In genomic region chr13:30880151-30880551, GRCh38 we compare ENCODE assay signal across 18 cellular contexts. TPM values are rescaled to one million over a fixed set of nuclear protein-coding genes. Genes with fewer than 3 reads are reported as not detected.
A peak's percentile ranks its signal among the peaks of the same experiment; 100 is the strongest.
DNase-seq lines count a peak whose midpoint lies in the region; ATAC-seq and TF ChIP-seq lines count a peak whose summit lies in the region.
"Had no signal": no experiment of that assay in that cellular context is flagged by ENCODE, and none has a peak within 500 bp of the region (broad histone marks: within the 10 kb centered on the region; RNA-seq: fewer than 3 reads in every experiment).

No MANE protein-coding gene starts in this region.

- CTCF ChIA-PET in WTC11 (lab: Charles Lee), result interaction anchor here (1.3 to 1.8 kb wide), 2 partner anchors 12 to 14 kb away, joined by 4 to 11 read pairs; no protein-coding TSS in a partner anchor
- CTCF ChIA-PET in HEK293T (lab: Yijun Ruan, JAX), result no interaction called here

- H3K36me3 ChIP-seq in brain microvascular endothelial cell (replicated peaks), result no peaks in the 10 kb centered on the region
- no peaks in the 10 kb centered on the region for H3K36me3 ChIP-seq in right atrium auricular region
- no peaks in the 10 kb centered on the region for H3K36me3 ChIP-seq in sigmoid colon
- H3K36me3 ChIP-seq: MG63 had no signal

- TF ChIP-seq CTCF in AG10803 (conservative IDR thresholded peaks at IDR 0.05; ENCODE audit: low read length) (no peak), brain microvascular endothelial cell (IDR thresholded peaks at IDR 0.05; ENCODE audit: low read depth, low read length, missing control alignments) (no peak), right atrium auricular region (IDR thresholded peaks at IDR 0.05) (no peak), sigmoid colon (IDR thresholded peaks at IDR 0.05) (no peak), WTC11 (IDR thresholded peaks at IDR 0.05) (no peak)

- H3K9me3 ChIP-seq in right atrium auricular region (no peaks in the 10 kb centered on the region), sigmoid colon (no peaks in the 10 kb centered on the region)

- H3K4me3 ChIP-seq in AG10803 (ENCODE audit: low read length) (no peak overlapping the region), brain microvascular endothelial cell (ENCODE audit: low read depth, low read length) (no peak overlapping the region), right atrium auricular region (no peak overlapping the region), sigmoid colon (no peak overlapping the region)
- H3K4me3 ChIP-seq: MG63 had no signal

- H3K27ac Mint-ChIP-seq in WTC11, result no peak overlapping the region
- H3K27ac Mint-ChIP-seq: effector memory CD8-positive, alpha-beta T cell had no signal

- H3K27me3 Mint-ChIP-seq in WTC11 (ENCODE audit: low read depth), result no peaks in the 10 kb centered on the region; the same call in 1 of the 2 replicates

- DNase-seq in AG10803 (ENCODE audit: low read depth), result peak; percentile 71
- DNase-seq in brain microvascular endothelial cell, result peak; percentile 16
- no peak for DNase-seq in right atrium auricular region (ENCODE audit: low spot score)
- no peak for DNase-seq in sigmoid colon
- no peak for DNase-seq in WTC11 (ENCODE audit: low spot score)
- no peak for DNase-seq in stimulated activated CD4-positive, alpha-beta T cell treated with anti-CD3 and anti-CD28 coated beads, Interleukin-1b, Interleukin-23, amount 100 ng/mL, for 48 hours
- DNase-seq in HEK293T (ENCODE audit: extremely low spot score), result no peak
- DNase-seq: activated CD4-positive, alpha-beta T cell treated with anti-CD3 and anti-CD28 coated beads, Interleukin-2, amount 50 U/mL, for 1 hour; activated T-cell treated with anti-CD3 and anti-CD28 coated beads, Interleukin-2, amount 50 U/mL, for 4 hours; anterior cingulate cortex; effector memory CD8-positive, alpha-beta T cell; NCI-H2081 treated with DMSO at 0.1 percent for 48 hours; substantia nigra; T-helper 9 cell had no signal

- WGBS in sigmoid colon, 2 donors, result 86 to 88% methylated on average over 2 of the region's 2 CpGs

- no peak for TF ChIP-seq POLR2A in sigmoid colon (IDR thresholded peaks at IDR 0.05)

- peaks cover 13% of the 10 kb centered on the region for H3K9me3 Mint-ChIP-seq in WTC11
- H3K9me3 Mint-ChIP-seq: effector memory CD8-positive, alpha-beta T cell had no signal

- no peaks in the 10 kb centered on the region for H3K27me3 ChIP-seq in brain microvascular endothelial cell (replicated peaks)
- no peaks in the 10 kb centered on the region for H3K27me3 ChIP-seq in right atrium auricular region
- no peaks in the 10 kb centered on the region for H3K27me3 ChIP-seq in sigmoid colon
- H3K27me3 ChIP-seq: MG63 had no signal

- in situ Hi-C loops in brain microvascular endothelial cell (cut with HindIII; ENCODE audit: low pct_ligation_motif_present, low sequenced_read_pairs), result no loop called here

- H3K36me3 Mint-ChIP-seq in WTC11, result peaks cover 17% of the 10 kb centered on the region

- H3K4me1 ChIP-seq in right atrium auricular region (peaks cover 0 to 8% of the 10 kb centered on the region in 2 donors), sigmoid colon (peaks cover 0 to 29% (median 18%) of the 10 kb centered on the region in 4 donors)

- POLR2A ChIA-PET in WTC11 (lab: Charles Lee), result no interaction called here
- POLR2A ChIA-PET in HEK293T (lab: Yijun Ruan, JAX), result no interaction called here

- TF ChIP-seq EP300 in sigmoid colon (IDR thresholded peaks at IDR 0.05), result no peak

- intact Hi-C loops in sigmoid colon (cut with DNase I), result no loop called here

- no peak for ATAC-seq in WTC11
- no peak for ATAC-seq in HG02970 (IDR thresholded peaks at IDR 0.05; ENCODE audit: low FRiP score, unreplicated experiment)
- ATAC-seq: activated T-cell treated with anti-CD3 and anti-CD28 coated beads, Interleukin-2, amount 50 U/mL, for 4 hours; effector memory CD8-positive, alpha-beta T cell; HCT116 had no signal

- H3K27ac ChIP-seq in brain microvascular endothelial cell (peak overlapping the region; percentile 81), right atrium auricular region (peak overlapping the region; percentile 59 to 76), sigmoid colon (peak overlapping the region; percentile 10 to 74 (median 50))

- peaks cover 12% of the 10 kb centered on the region for H3K4me1 Mint-ChIP-seq in WTC11

- no peak overlapping the region for H3K4me3 Mint-ChIP-seq in WTC11
- H3K4me3 Mint-ChIP-seq: activated T-cell treated with anti-CD3 and anti-CD28 coated beads, Interleukin-2, amount 50 U/mL, for 4 hours; effector memory CD8-positive, alpha-beta T cell had no signal

TF ChIP-seq in WTC11, 78 proteins besides CTCF, POLR2A, EP300 and RAD21 (continues in another document):
- TF ChIP-seq PREB (CRISPR knock-in tag; IDR thresholded peaks at IDR 0.05; ENCODE audit: borderline replicate concordance), result no peak

TF ChIP-seq in HEK293T, 16 proteins besides CTCF, POLR2A, EP300 and RAD21:
- TF ChIP-seq FOXM1 (IDR thresholded peaks at IDR 0.05; ENCODE audit: borderline replicate concordance) (no peak), NFRKB (IDR thresholded peaks at IDR 0.05) (no peak), ELF4 (IDR thresholded peaks at IDR 0.05) (no peak)

RNA-seq across cellular contexts. Expression of gene MEDAG, which starts 25.9 kb away (rescaled TPM):
- total RNA-seq in right atrium auricular region (10 to 100 TPM; 37.4 to 42.4 TPM), sigmoid colon (10 to 100 TPM; 14.3 to 42.1 (median 20.1) TPM), WTC11 (2021) (1.9 to 2.4 TPM (median 2.1 TPM) in 3 replicates)
- 10 to 100 TPM in 1 of 3 donors, 1 to 10 TPM in 2; 1.4 to 18.0 (median 5.0) TPM for polyA plus RNA-seq in sigmoid colon
- total RNA-seq: activated T-cell treated with anti-CD3 and anti-CD28 coated beads, Interleukin-2, amount 50 U/mL, for 4 hours had no signal
- polyA plus RNA-seq: neural cell had no signal

RNA-seq across cellular contexts. Expression of gene TEX26, which starts 52.3 kb away (rescaled TPM):
- total RNA-seq in right atrium auricular region, result not detected
- total RNA-seq in sigmoid colon, result not detected
- polyA plus RNA-seq in sigmoid colon, result not detected
- not detected in 3 replicates for total RNA-seq in WTC11 (2021)
- total RNA-seq: activated T-cell treated with anti-CD3 and anti-CD28 coated beads, Interleukin-2, amount 50 U/mL, for 4 hours had no signal
- polyA plus RNA-seq: neural cell had no signal

Comparison
In these comparisons a context has a peak if more than half of its experiments do, and no peak if none do; other contexts are left out.
1. DNase-seq: peak in AG10803 (single experiment) and brain microvascular endothelial cell (single experiment); none in right atrium auricular region (single experiment), sigmoid colon (single experiment), WTC11 (single experiment), stimulated activated CD4-positive, alpha-beta T cell treated with anti-CD3 and anti-CD28 coated beads, Interleukin-1b, Interleukin-23, amount 100 ng/mL, for 48 hours (single experiment) and HEK293T (single experiment).
2. Peak in every context shown above with its lines, with median percentiles within 50 percentile points of each other: H3K27ac ChIP-seq.